8 cellular contexts compared by ENCODE assay signal in genomic region chr7:13850185-13850752, GRCh38.
DNase-seq lines count a peak whose midpoint lies in the region; ATAC-seq and TF ChIP-seq lines count a peak whose summit lies in the region.

No MANE protein-coding gene starts in this region.

- POLR2A ChIA-PET in activated CD8-positive, alpha-beta T cell treated with anti-CD3 and anti-CD28 coated beads, Interleukin-2, amount 10 ng/mL, durations not matched to agents 7 days and 5 days (lab: Charles Lee): no interaction called here

- no peaks in the 10 kb centered on the region for H3K36me3 ChIP-seq in right atrium auricular region

- H3K4me1 Mint-ChIP-seq in activated CD8-positive, alpha-beta T cell treated with anti-CD3 and anti-CD28 coated beads, Interleukin-2, amount 10 ng/mL, durations not matched to agents 7 days and 5 days (ENCODE audit: low read depth): peaks cover 17% of the 10 kb centered on the region

- CTCF ChIA-PET in activated CD8-positive, alpha-beta T cell treated with anti-CD3 and anti-CD28 coated beads, Interleukin-2, amount 10 ng/mL, durations not matched to agents 7 days and 5 days (lab: Charles Lee): interaction anchor here (0.8 kb wide), 1 partner anchor 1163 kb away, joined by 3 read pairs; the partner anchor contains the start of gene ARL4A

- no peaks in the 10 kb centered on the region for H3K27me3 ChIP-seq in right atrium auricular region

- H3K4me3 Mint-ChIP-seq in activated CD8-positive, alpha-beta T cell treated with anti-CD3 and anti-CD28 coated beads, Interleukin-2, amount 10 ng/mL, durations not matched to agents 7 days and 5 days: no peak overlapping the region

- H3K4me1 ChIP-seq in right atrium auricular region: peaks cover 0 to 16% of the 10 kb centered on the region in 2 donors

- TF ChIP-seq CTCF in right atrium auricular region (IDR thresholded peaks at IDR 0.05) (no peak), fibroblast of the aortic adventitia (IDR thresholded peaks at IDR 0.05; ENCODE audit: insufficient read depth, low read length) (no peak)

- no peak for DNase-seq in Right ventricle myocardium superior
- no peak for DNase-seq in right atrium auricular region (ENCODE audit: low spot score)
- DNase-seq in NCI-H460 (ENCODE audit: extremely low read depth, low read depth): peak; percentile 89
- peak; percentile 73 for DNase-seq in activated CD8-positive, alpha-beta T cell treated with anti-CD3 and anti-CD28 coated beads, Interleukin-2, amount 10 ng/mL, durations not matched to agents 7 days and 5 days
- DNase-seq in fibroblast of the aortic adventitia (ENCODE audit: low read depth): peak; percentile 95
- DNase-seq in stimulated activated CD4-positive, alpha-beta T cell treated with anti-CD3 and anti-CD28 coated beads, TNF-alpha, amount 100 ng/mL, for 1 hour (ENCODE audit: low read depth in 3 of 3, low spot score in 1 of 3): peak in 2 of 3 donors; percentile 17 to 22
- no peak for DNase-seq in hippocampal formation (lab: John Stamatoyannopoulos, UW)

- H3K9me3 ChIP-seq in right atrium auricular region: no peaks in the 10 kb centered on the region

- H3K27me3 Mint-ChIP-seq in activated CD8-positive, alpha-beta T cell treated with anti-CD3 and anti-CD28 coated beads, Interleukin-2, amount 10 ng/mL, durations not matched to agents 7 days and 5 days (ENCODE audit: low read depth): no peaks in the 10 kb centered on the region

- H3K36me3 Mint-ChIP-seq in activated CD8-positive, alpha-beta T cell treated with anti-CD3 and anti-CD28 coated beads, Interleukin-2, amount 10 ng/mL, durations not matched to agents 7 days and 5 days (ENCODE audit: low read depth): no peaks in the 10 kb centered on the region

- no peak overlapping the region for H3K27ac ChIP-seq in right atrium auricular region

- H3K4me3 ChIP-seq in right atrium auricular region: no peak overlapping the region
- H3K4me3 ChIP-seq in fibroblast of the aortic adventitia (ENCODE audit: low read depth, low read length): no peak overlapping the region

- peak overlapping the region; percentile 66 for H3K27ac Mint-ChIP-seq in activated CD8-positive, alpha-beta T cell treated with anti-CD3 and anti-CD28 coated beads, Interleukin-2, amount 10 ng/mL, durations not matched to agents 7 days and 5 days

- intact Hi-C loops in Right ventricle myocardium superior (cut with DNase I): no loop called here

- peak; percentile 27 for ATAC-seq in Right ventricle myocardium superior (ENCODE audit: poor library complexity)
- ATAC-seq in HG03066 (IDR thresholded peaks at IDR 0.05; ENCODE audit: low read depth, unreplicated experiment): peak; percentile 95
- peak; percentile 98 for ATAC-seq in activated CD8-positive, alpha-beta T cell treated with anti-CD3 and anti-CD28 coated beads, Interleukin-2, amount 10 ng/mL, durations not matched to agents 7 days and 5 days

- H3K9me3 Mint-ChIP-seq in activated CD8-positive, alpha-beta T cell treated with anti-CD3 and anti-CD28 coated beads, Interleukin-2, amount 10 ng/mL, durations not matched to agents 7 days and 5 days (ENCODE audit: insufficient read depth): no peaks in the 10 kb centered on the region

Comparison
In these comparisons a context has a peak if more than half of its experiments do, and no peak if none do; other contexts are left out.
1. ATAC-seq: peak in every context shown above with its lines; median percentile 98 in activated CD8-positive, alpha-beta T cell treated with anti-CD3 and anti-CD28 coated beads, Interleukin-2, amount 10 ng/mL, durations not matched to agents 7 days and 5 days; 95 in HG03066; 27 in Right ventricle myocardium superior.
2. DNase-seq: peak in NCI-H460 (single experiment), activated CD8-positive, alpha-beta T cell treated with anti-CD3 and anti-CD28 coated beads, Interleukin-2, amount 10 ng/mL, durations not matched to agents 7 days and 5 days (single experiment), fibroblast of the aortic adventitia (single experiment) and stimulated activated CD4-positive, alpha-beta T cell treated with anti-CD3 and anti-CD28 coated beads, TNF-alpha, amount 100 ng/mL, for 1 hour (2 of 3); none in Right ventricle myocardium superior (single experiment), right atrium auricular region (single experiment) and hippocampal formation (0 of 2).